15 cellular contexts compared by ENCODE assay signal in genomic region chr17:75908201-75908600, GRCh38. TPM values are rescaled to one million over a fixed set of nuclear protein-coding genes. Genes with fewer than 3 reads are reported as not detected.
DNase-seq lines count a peak whose midpoint lies in the region; TF ChIP-seq lines count a peak whose summit lies in the region.
"Had no signal": no experiment of that assay in that cellular context is flagged by ENCODE, and none has a peak within 500 bp of the region (broad histone marks: within the 10 kb centered on the region; RNA-seq: fewer than 3 reads in every experiment).

No MANE protein-coding gene starts in this region.

- peaks cover 12% of the 10 kb centered on the region; the same call in 1 of the 2 replicates for H3K4me1 Mint-ChIP-seq in HFFc6 (ENCODE audit: low read depth)

- H3K27ac ChIP-seq in hepatocyte (peak overlapping the region; percentile 39), Peyer's patch (no peak overlapping the region)
- H3K27ac ChIP-seq: ascending aorta, pancreas, SK-N-MC had no signal

- no peak overlapping the region for H3K4me3 ChIP-seq in hepatocyte
- no peak overlapping the region for H3K4me3 ChIP-seq in Peyer's patch
- H3K4me3 ChIP-seq: ascending aorta, pancreas, SK-N-MC had no signal

- H3K4me2 ChIP-seq in hepatocyte = no peak overlapping the region

- 61% methylated on average over 6 of the region's 6 CpGs for WGBS in hepatocyte (ENCODE audit: low lambda C conversion rate, missing lambda C conversion rate)

- DNase-seq in AG08395 (ENCODE audit: low spot score) = peak; percentile 33
- peak; percentile 6 for DNase-seq in HFFc6
- peak; percentile 19 for DNase-seq in NCI-H774 (lab: John Stamatoyannopoulos, UW)
- DNase-seq in hepatocyte (ENCODE audit: low spot score) = no peak
- DNase-seq in Peyer's patch = no peak
- no peak for DNase-seq in Ammon's horn (ENCODE audit: low spot score)
- DNase-seq in NCI-H1436 treated with DMSO at 0.1 percent for 48 hours (lab: John Stamatoyannopoulos, UW) = no peak
- DNase-seq in GM19240 (ENCODE audit: insufficient read length, low spot score) = no peak
- DNase-seq: activated B cell treated with CpG ODN at 0.5 μM for 24 hours; activated T-cell treated with anti-CD3 and anti-CD28 coated beads, Interleukin-2, amount 50 U/mL, for 4 hours; NCI-H446 treated with DMSO at 0.1 percent for 48 hours; pancreas; stimulated activated CD4-positive, alpha-beta T cell treated with anti-CD3 and anti-CD28 coated beads, Interleukin-15, amount 100 ng/mL, for 24 hours had no signal

- H4K20me1 ChIP-seq in hepatocyte (ENCODE audit: insufficient read depth, poor library complexity, severe bottlenecking) = no peaks in the 10 kb centered on the region

- H3K79me2 ChIP-seq in hepatocyte = peaks cover 13% of the 10 kb centered on the region

- no peaks in the 10 kb centered on the region for H3K9me3 Mint-ChIP-seq in HFFc6
- H3K9me3 Mint-ChIP-seq: activated B cell treated with CpG ODN at 0.5 μM for 24 hours; activated T-cell treated with anti-CD3 and anti-CD28 coated beads, Interleukin-2, amount 50 U/mL, for 4 hours had no signal

- peaks cover 2% of the 10 kb centered on the region; the same call in 1 of the 2 replicates for H3K27me3 Mint-ChIP-seq in HFFc6 (ENCODE audit: insufficient read depth)
- H3K27me3 Mint-ChIP-seq: activated B cell treated with CpG ODN at 0.5 μM for 24 hours had no signal

- TF ChIP-seq CTCF in HFFc6 (IDR thresholded peaks at IDR 0.05) = no peak
- no peak for TF ChIP-seq CTCF in hepatocyte (IDR thresholded peaks at IDR 0.05; ENCODE audit: poor library complexity)
- TF ChIP-seq CTCF in Peyer's patch (IDR thresholded peaks at IDR 0.05) = no peak

- H3K4me1 ChIP-seq in hepatocyte (ENCODE audit: insufficient read depth) (peaks cover 15% of the 10 kb centered on the region), Peyer's patch (peaks cover 0 to 18% (median 8%) of the 10 kb centered on the region in 4 donors)

- H3K27ac Mint-ChIP-seq in HFFc6 = no peak overlapping the region; the same call in 1 of the 2 replicates
- H3K27ac Mint-ChIP-seq: activated B cell treated with CpG ODN at 0.5 μM for 24 hours had no signal

- H3K36me3 ChIP-seq in hepatocyte (replicated peaks; ENCODE audit: insufficient read depth, low read depth) = no peaks in the 10 kb centered on the region
- no peaks in the 10 kb centered on the region for H3K36me3 ChIP-seq in Peyer's patch
- H3K36me3 ChIP-seq: pancreas had no signal

- no peaks in the 10 kb centered on the region for H3K36me3 Mint-ChIP-seq in HFFc6 (ENCODE audit: low read depth)

- H2AFZ ChIP-seq in hepatocyte = no peak overlapping the region

- H3K9me2 ChIP-seq in hepatocyte (replicated peaks; ENCODE audit: insufficient read depth) = no peaks in the 10 kb centered on the region

- H3K27me3 ChIP-seq in hepatocyte = no peaks in the 10 kb centered on the region
- no peaks in the 10 kb centered on the region for H3K27me3 ChIP-seq in Peyer's patch
- H3K27me3 ChIP-seq: ascending aorta, pancreas had no signal

- no peaks in the 10 kb centered on the region for H3K9me3 ChIP-seq in hepatocyte (ENCODE audit: low read depth)
- no peaks in the 10 kb centered on the region for H3K9me3 ChIP-seq in Peyer's patch
- H3K9me3 ChIP-seq: ascending aorta, pancreas had no signal

- no peak overlapping the region for H3K4me3 Mint-ChIP-seq in HFFc6
- H3K4me3 Mint-ChIP-seq: activated B cell treated with CpG ODN at 0.5 μM for 24 hours; activated T-cell treated with anti-CD3 and anti-CD28 coated beads, Interleukin-2, amount 50 U/mL, for 4 hours had no signal

- no peak for TF ChIP-seq POLR2A in Peyer's patch (IDR thresholded peaks at IDR 0.05)

RNA-seq across cellular contexts. Expression of gene MRPL38, which starts 3.5 kb away (rescaled TPM):
- 10 to 100 TPM; 64.9 to 89.8 (median 70.3) TPM for total RNA-seq in HFFc6 (2021; fragmentation: NEBNext Ultra II Directional; extraction: Animal tissue kit (Norgen Biotek cat#: 25700))
- total RNA-seq in hepatocyte (40.4 and 50.2 TPM in 2 replicates), Peyer's patch (10 to 100 TPM; 61.1 to 95.7 (median 72.9) TPM)
- polyA plus RNA-seq in hepatocyte = 124 and 134 TPM in 2 replicates

RNA-seq across cellular contexts. Expression of gene TRIM65, which starts 11.4 kb away (rescaled TPM):
- total RNA-seq in HFFc6 (2021; fragmentation: NEBNext Ultra II Directional; extraction: Animal tissue kit (Norgen Biotek cat#: 25700)) = 10 to 100 TPM; 10.3 to 12.6 (median 11.0) TPM
- 10.9 and 12.5 TPM in 2 replicates for total RNA-seq in hepatocyte
- polyA plus RNA-seq in hepatocyte = 10.7 and 16.8 TPM in 2 replicates
- total RNA-seq in Peyer's patch = 10 to 100 TPM; 14.0 to 22.7 (median 16.9) TPM

RNA-seq across cellular contexts. Expression of gene TRIM47, which starts 29.8 kb away (rescaled TPM):
- 1 to 10 TPM; 1.0 to 2.3 (median 1.5) TPM for total RNA-seq in HFFc6 (2021; fragmentation: NEBNext Ultra II Directional; extraction: Animal tissue kit (Norgen Biotek cat#: 25700))
- total RNA-seq in hepatocyte (13.0 and 15.5 TPM in 2 replicates), Peyer's patch (10 to 100 TPM; 16.5 to 61.4 (median 45.7) TPM)
- 36.9 and 42.9 TPM in 2 replicates for polyA plus RNA-seq in hepatocyte

RNA-seq across cellular contexts. Expression of gene FBF1, which starts 32.6 kb away (rescaled TPM):
- 10 to 100 TPM in 1 of 6 experiments, 1 to 10 TPM in 5; 5.6 to 10.1 (median 6.3) TPM for total RNA-seq in HFFc6 (2021; fragmentation: NEBNext Ultra II Directional; extraction: Animal tissue kit (Norgen Biotek cat#: 25700))
- total RNA-seq in hepatocyte = 3.0 and 6.1 TPM in 2 replicates
- 9.7 and 11.0 TPM in 2 replicates for polyA plus RNA-seq in hepatocyte
- 10 to 100 TPM in 3 of 4 donors, 1 to 10 TPM in 1; 7.2 to 47.0 (median 25.0) TPM for total RNA-seq in Peyer's patch

RNA-seq across cellular contexts. Expression of gene WBP2, which starts 53.1 kb away (rescaled TPM):
- 10 to 100 TPM; 51.4 to 65.5 (median 59.3) TPM for total RNA-seq in HFFc6 (2021; fragmentation: NEBNext Ultra II Directional; extraction: Animal tissue kit (Norgen Biotek cat#: 25700))
- total RNA-seq in hepatocyte (22.8 and 29.0 TPM in 2 replicates), Peyer's patch (10 to 100 TPM; 45.4 to 61.4 (median 53.7) TPM)
- polyA plus RNA-seq in hepatocyte = 129 and 143 TPM in 2 replicates

Comparison
In these comparisons a context has a peak if more than half of its experiments do, and no peak if none do; other contexts are left out.
1. DNase-seq: peak in AG08395 (single experiment), HFFc6 (single experiment) and NCI-H774 (single experiment); none in hepatocyte (single experiment), Peyer's patch (0 of 3), Ammon's horn (single experiment), NCI-H1436 treated with DMSO at 0.1 percent for 48 hours (single experiment) and GM19240 (single experiment).